Comparison of ENCODE assay signal across 22 cellular contexts in genomic region chr19:12748489-12748888, GRCh38. TPM values are rescaled to one million over a fixed set of nuclear protein-coding genes. Genes with fewer than 3 reads are reported as not detected.
"Had no signal": no experiment of that assay in that cellular context is flagged by ENCODE, and none has a peak within 500 bp of the region (broad histone marks: within the 10 kb centered on the region; RNA-seq: fewer than 3 reads in every experiment).

No MANE protein-coding gene starts in this region.

- H3K27me3 ChIP-seq: upper lobe of left lung had no signal

- ATAC-seq: activated CD4-positive, alpha-beta T cell treated with anti-CD3 and anti-CD28 coated beads for 36 hours; left lobe of liver; right cardiac atrium had no signal

- FAIRE-seq: colon, frontal cortex, kidney had no signal

- H3K27ac ChIP-seq: brain microvascular endothelial cell, dorsolateral prefrontal cortex, prostate gland, skin epidermis, stomach, upper lobe of left lung had no signal

- H3K4me3 ChIP-seq: dorsolateral prefrontal cortex, prostate gland, skin epidermis, stomach, upper lobe of left lung had no signal

- DNase-seq: activated CD4-positive, alpha-beta memory T cell treated with anti-CD3 and anti-CD28 coated beads for 36 hours; activated CD4-positive, alpha-beta T cell treated with anti-CD3 and anti-CD28 coated beads for 36 hours; activated naive CD8-positive, alpha-beta T cell treated with anti-CD3 and anti-CD28 coated beads, Interleukin-2, amount 10 ng/mL, durations not matched to agents 7 days and 5 days; amygdala; brain microvascular endothelial cell; central memory CD4-positive, alpha-beta T cell; dorsolateral prefrontal cortex; kidney; nephron progenitor cell; right cardiac atrium; stomach; upper lobe of left lung had no signal

- H3K9me3 ChIP-seq: prostate gland had no signal

RNA-seq across cellular contexts. Expression of gene BEST2, which starts 3.1 kb away (rescaled TPM):
- total RNA-seq: activated CD4-positive, alpha-beta memory T cell treated with anti-CD3 and anti-CD28 coated beads for 36 hours; activated CD4-positive, alpha-beta T cell treated with anti-CD3 and anti-CD28 coated beads for 36 hours; activated naive CD8-positive, alpha-beta T cell treated with anti-CD3 and anti-CD28 coated beads, Interleukin-2, amount 10 ng/mL, durations not matched to agents 7 days and 5 days; epithelial cell of proximal tubule; fibroblast of lung; frontal cortex; kidney; left lobe of liver; lung microvascular endothelial cell; omental fat pad; right cardiac atrium; T-helper 2 cell treated with Interferon-gamma antibody and Interleukin-4, amounts not matched to agents 100 ng/mL and 5 ng/mL, for 36 hours had no signal
- polyA plus RNA-seq: fibroblast of lung, right cardiac atrium had no signal
